20 cellular contexts compared by ENCODE assay signal in the genomic region with DNA sequence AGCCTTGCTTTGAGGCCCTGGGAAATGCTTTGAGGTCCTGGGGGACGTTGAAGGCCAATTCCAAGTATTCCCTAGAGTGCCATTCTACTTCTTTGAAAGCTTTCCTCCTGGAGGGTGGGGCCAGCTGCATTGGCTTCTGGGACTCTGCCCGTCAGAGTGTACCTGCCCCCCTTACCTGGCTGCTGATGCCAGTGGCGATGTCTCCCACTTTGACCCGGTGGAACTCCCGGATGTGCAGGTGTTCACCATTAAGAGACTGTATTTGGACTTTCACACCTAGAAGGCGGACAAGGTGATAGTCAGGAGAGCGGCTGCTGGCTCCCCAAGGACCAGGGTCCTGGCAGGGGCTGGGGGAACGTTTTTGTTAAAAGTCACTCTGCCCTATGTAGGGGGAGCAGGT. TPM values are rescaled to one million over a fixed set of nuclear protein-coding genes. Genes with fewer than 3 reads are reported as not detected.
A peak's percentile ranks its signal among the peaks of the same experiment; 100 is the strongest.
DNase-seq lines count a peak whose midpoint lies in the region; ATAC-seq and TF ChIP-seq lines count a peak whose summit lies in the region.
"Had no signal": no experiment of that assay in that cellular context is flagged by ENCODE, and none has a peak within 500 bp of the region (broad histone marks: within the 10 kb centered on the region; RNA-seq: fewer than 3 reads in every experiment).

No MANE protein-coding gene starts in this region.

- CTCF ChIA-PET in activated naive CD4-positive, alpha-beta T cell treated with anti-CD3 and anti-CD28 coated beads for 36 hours (lab: Charles Lee), result interaction anchor here (0.7 to 1.1 kb wide), 2 partner anchors 37 to 46 kb away, joined by 3 to 4 read pairs; no protein-coding TSS in a partner anchor

- intact Hi-C loops in activated naive CD4-positive, alpha-beta T cell treated with anti-CD3 and anti-CD28 coated beads for 36 hours (cut with micrococcal nuclease), result no loop called here
- intact Hi-C loops in transverse colon (cut with DNase I; ENCODE audit: low total_unique reads), result no loop called here

- no peaks in the 10 kb centered on the region for H3K27me3 Mint-ChIP-seq in activated naive CD4-positive, alpha-beta T cell treated with anti-CD3 and anti-CD28 coated beads for 36 hours (ENCODE audit: low read depth)
- H3K27me3 Mint-ChIP-seq in T-helper 17 cell, result no peaks in the 10 kb centered on the region
- H3K27me3 Mint-ChIP-seq: B cell; CD4-positive, alpha-beta T cell had no signal

- H3K4me3 Mint-ChIP-seq in activated naive CD4-positive, alpha-beta T cell treated with anti-CD3 and anti-CD28 coated beads for 36 hours, result no peak overlapping the region
- no peak overlapping the region for H3K4me3 Mint-ChIP-seq in T-helper 17 cell
- H3K4me3 Mint-ChIP-seq: B cell; CD4-positive, alpha-beta T cell had no signal

- peaks cover 23% of the 10 kb centered on the region for H3K4me1 Mint-ChIP-seq in activated naive CD4-positive, alpha-beta T cell treated with anti-CD3 and anti-CD28 coated beads for 36 hours (ENCODE audit: low read depth)
- H3K4me1 Mint-ChIP-seq in T-helper 17 cell, result peaks cover 24% of the 10 kb centered on the region

- H3K9me3 Mint-ChIP-seq in activated naive CD4-positive, alpha-beta T cell treated with anti-CD3 and anti-CD28 coated beads for 36 hours, result no peaks in the 10 kb centered on the region
- H3K9me3 Mint-ChIP-seq: CD4-positive, alpha-beta T cell had no signal

- H3K9ac ChIP-seq in mucosa of rectum (ENCODE audit: low read depth in 1 of 2, low read length in 2 of 2), result no peak overlapping the region

- peaks cover 30% of the 10 kb centered on the region for H3K36me3 Mint-ChIP-seq in activated naive CD4-positive, alpha-beta T cell treated with anti-CD3 and anti-CD28 coated beads for 36 hours (ENCODE audit: low read depth)
- peaks cover 3% of the 10 kb centered on the region for H3K36me3 Mint-ChIP-seq in T-helper 17 cell (ENCODE audit: low read depth)

- H3K9me3 ChIP-seq in T-helper 17 cell (ENCODE audit: control insufficient read depth, low read length, poor library complexity, severe bottlenecking), result no peaks in the 10 kb centered on the region
- H3K9me3 ChIP-seq in mucosa of rectum (ENCODE audit: control insufficient read depth in 2 of 2, low read length in 2 of 2), result no peaks in the 10 kb centered on the region
- H3K9me3 ChIP-seq in transverse colon, result no peaks in the 10 kb centered on the region

- 73% methylated on average over 8 of the region's 8 CpGs; no CpG with 5 or more reads in 1 of the 2 donors for WGBS in transverse colon (ENCODE audit: low coverage in 1 of 2), 2 donors

- no peak for DNase-seq in activated naive CD4-positive, alpha-beta T cell treated with anti-CD3 and anti-CD28 coated beads for 36 hours
- DNase-seq in activated naive CD4-positive, alpha-beta T cell treated with Interleukin-2 at 50 U/mL for 16 hours, result no peak
- DNase-seq in T-helper 17 cell, result no peak
- no peak for DNase-seq in transverse colon
- no peak for DNase-seq in COLO829 (ENCODE audit: low spot score)
- no peak for DNase-seq in NCI-H510A treated with DMSO at 0.1 percent for 48 hours (lab: John Stamatoyannopoulos, UW)
- DNase-seq: CD4-positive, alpha-beta T cell; GF-D8; Kasumi-1; MM.1S; NCI-H1092; NCI-H2081; NCI-H2171 treated with DMSO at 0.1 percent for 48 hours; NCI-H446; NCI-H69; SHP77 had no signal

- H3K36me3 ChIP-seq in mucosa of rectum (ENCODE audit: control insufficient read depth in 2 of 2, insufficient read depth in 2 of 2, low read length in 2 of 2), result peaks cover 55 to 63% of the 10 kb centered on the region in 2 donors
- peaks cover 0 to 41% (median 20%) of the 10 kb centered on the region in 4 donors for H3K36me3 ChIP-seq in transverse colon

- TF ChIP-seq EP300 in transverse colon (IDR thresholded peaks at IDR 0.05; ENCODE audit: low read depth), result no peak

- ATAC-seq in T-helper 17 cell, result no peak

- H3K4me3 ChIP-seq in mucosa of rectum (ENCODE audit: low read length in 2 of 2) (no peak overlapping the region), transverse colon (no peak overlapping the region)

- TF ChIP-seq CTCF in transverse colon (IDR thresholded peaks at IDR 0.05), result no peak

- TF ChIP-seq POLR2A in transverse colon (IDR thresholded peaks at IDR 0.05), result no peak

- in situ Hi-C loops in transverse colon (cut with MboI; ENCODE audit: low pct_ligation_motif_present in 1 of 4, low pct_unique_long_range_greater_than_20kb in 1 of 4, low sequenced_read_pairs in 3 of 4), result no loop called here

- H3K4me1 ChIP-seq in mucosa of rectum (ENCODE audit: control insufficient read depth in 2 of 2, insufficient read depth in 2 of 2, low read length in 2 of 2) (peaks cover 29 to 30% of the 10 kb centered on the region in 2 donors), transverse colon (peaks cover 6 to 33% (median 25%) of the 10 kb centered on the region in 4 donors)

- H3K27me3 ChIP-seq in mucosa of rectum (ENCODE audit: control insufficient read depth in 2 of 2, insufficient read depth in 2 of 2, low read length in 2 of 2) (no peaks in the 10 kb centered on the region), transverse colon (no peaks in the 10 kb centered on the region)

- peak overlapping the region; percentile 18 for H3K27ac Mint-ChIP-seq in activated naive CD4-positive, alpha-beta T cell treated with anti-CD3 and anti-CD28 coated beads for 36 hours
- H3K27ac Mint-ChIP-seq in T-helper 17 cell, result peak overlapping the region; percentile 39
- H3K27ac Mint-ChIP-seq: B cell had no signal

- peak overlapping the region; percentile 49 to 59 for H3K27ac ChIP-seq in mucosa of rectum (ENCODE audit: low read depth in 2 of 2, low read length in 2 of 2)
- H3K27ac ChIP-seq in transverse colon, result peak overlapping the region; percentile 62 to 73 (median 69)

RNA-seq across cellular contexts. Expression of a gene that starts 3.1 kb away (rescaled TPM):
- total RNA-seq in activated naive CD4-positive, alpha-beta T cell treated with anti-CD3 and anti-CD28 coated beads for 36 hours, result under 1 TPM in 1 of 2 experiments, not detected in 1; 0.12 TPM
- total RNA-seq in T-helper 17 cell (under 1 TPM in 1 of 2 donors, not detected in 1; 0.17 TPM), transverse colon (under 1 TPM in 1 of 4 donors, not detected in 3; 0.48 TPM)
- total RNA-seq: A172, H1 had no signal

RNA-seq across cellular contexts. Expression of a gene that starts 43.3 kb away (rescaled TPM):
- total RNA-seq in activated naive CD4-positive, alpha-beta T cell treated with anti-CD3 and anti-CD28 coated beads for 36 hours, result 100 to 1,000 TPM; 228 to 242 TPM
- 100 to 1,000 TPM; 509 to 550 TPM for total RNA-seq in T-helper 17 cell
- 10 to 100 TPM in 2 of 4 donors, 1 to 10 TPM in 2; 1.2 to 17.5 (median 10.6) TPM for total RNA-seq in transverse colon

RNA-seq across cellular contexts. Expression of a gene that starts 51.8 kb away (rescaled TPM):
- 10 to 100 TPM; 45.5 to 52.0 TPM for total RNA-seq in activated naive CD4-positive, alpha-beta T cell treated with anti-CD3 and anti-CD28 coated beads for 36 hours
- 10 to 100 TPM; 43.8 to 49.1 TPM for total RNA-seq in T-helper 17 cell
- total RNA-seq in transverse colon, result 10 to 100 TPM; 13.0 to 33.7 (median 18.7) TPM

Comparison
In these comparisons a context has a peak if more than half of its experiments do, and no peak if none do; other contexts are left out.
1. RNA of a gene that starts 43.3 kb away (total RNA-seq): 509 to 550 TPM in T-helper 17 cell and 228 to 242 TPM in activated naive CD4-positive, alpha-beta T cell treated with anti-CD3 and anti-CD28 coated beads for 36 hours; 1.2 to 17.5 TPM in transverse colon; every median in the first group is over 10 times any median in the second.